ENCODE assay signal across 1 cellular context in genomic region chr11:83063073-83063754, GRCh38.
TF ChIP-seq lines count a peak whose summit lies in the region.

No MANE protein-coding gene starts in this region.

TF ChIP-seq in GM12878, 131 proteins besides CTCF, POLR2A, EP300 and RAD21 (continued from another document):
- TF ChIP-seq ATF2 (IDR thresholded peaks at IDR 0.05; ENCODE audit: low read length) (peak; percentile 97), ZBED1 (IDR thresholded peaks at IDR 0.05; ENCODE audit: borderline replicate concordance) (0 out of 2 replicates have a peak, but pooled peaks have one; percentile 29), TCF3 (IDR thresholded peaks at IDR 0.05; ENCODE audit: borderline replicate concordance, insufficient read depth, low read depth, low read length) (0 out of 2 replicates have a peak, but pooled peaks have one; percentile 44), ZNF592 (IDR thresholded peaks at IDR 0.05) (peak; percentile 93), POLR2AphosphoS5 (IDR thresholded peaks at IDR 0.05; ENCODE audit: low read length) (no peak; the same call in none of the 2 replicates), YBX1 (IDR thresholded peaks at IDR 0.05) (no peak), STAT3 (IDR thresholded peaks at IDR 0.05; ENCODE audit: low read depth, low read length) (0 out of 2 replicates have a peak, but pooled peaks have one; percentile 8), KAT2A (conservative IDR thresholded peaks at IDR 0.05; ENCODE audit: control insufficient read depth, low read depth, low read length) (no peak), ATF7 (IDR thresholded peaks at IDR 0.05; ENCODE audit: low read depth) (peak; percentile 96), REST (IDR thresholded peaks at IDR 0.05; ENCODE audit: low read depth, low read length) (0 out of 2 replicates have a peak, but pooled peaks have one; percentile 25), PRDM15 (CRISPR knock-in tag; IDR thresholded peaks at IDR 0.05) (no peak), ZBTB40 (IDR thresholded peaks at IDR 0.05; ENCODE audit: borderline replicate concordance) (no peak; the same call in 1 of the 2 replicates), TAF1 (IDR thresholded peaks at IDR 0.05; ENCODE audit: borderline replicate concordance, low read depth, low read length) (no peak), HCFC1 (IDR thresholded peaks at IDR 0.05; ENCODE audit: low read length) (no peak), SIX5 (IDR thresholded peaks at IDR 0.05; ENCODE audit: low read depth, low read length, severe bottlenecking) (no peak), GABPA (IDR thresholded peaks at IDR 0.05; ENCODE audit: low read depth) (peak; percentile 45; the same call in 1 of the 2 replicates)
